Comparison of ENCODE assay signal across 1 cellular context in the genomic region with DNA sequence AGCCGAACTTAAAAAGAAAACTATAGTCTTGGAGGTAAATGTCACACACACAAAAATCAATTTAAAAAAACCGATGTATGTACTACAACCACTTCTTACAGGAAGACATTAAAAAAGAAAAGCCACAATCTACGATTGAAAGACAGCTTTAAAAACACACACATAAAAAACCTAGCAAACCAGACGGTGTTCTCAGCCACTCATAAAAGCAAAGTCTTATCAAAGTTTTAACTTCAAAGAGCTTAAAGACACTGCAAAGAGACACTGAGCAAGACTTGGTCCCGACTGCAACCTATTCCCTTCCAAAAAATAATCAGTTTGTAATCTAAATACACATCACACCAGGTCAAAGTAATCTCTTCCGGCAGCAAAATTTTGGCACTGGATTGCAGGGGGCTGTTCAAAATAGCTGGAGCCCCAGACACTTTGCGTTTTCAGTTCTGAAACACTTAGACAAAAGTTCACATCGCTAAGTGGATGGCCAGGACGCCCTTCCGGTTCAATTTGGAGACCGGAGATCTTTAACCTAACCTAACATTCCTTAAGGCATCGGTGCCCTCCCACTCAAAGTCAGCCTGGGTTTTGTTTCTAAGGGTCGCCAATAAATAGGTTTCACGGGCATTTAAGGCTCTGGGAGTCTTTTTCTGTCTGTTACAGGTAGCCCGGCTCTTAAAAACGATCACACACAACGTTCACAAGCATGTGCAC.
TF ChIP-seq lines count a peak whose summit lies in the region.

No MANE protein-coding gene starts in this region.

TF ChIP-seq in K562, 482 proteins besides CTCF, POLR2A, EP300 and RAD21 (continued from another document):
- TF ChIP-seq, protein P1, sequence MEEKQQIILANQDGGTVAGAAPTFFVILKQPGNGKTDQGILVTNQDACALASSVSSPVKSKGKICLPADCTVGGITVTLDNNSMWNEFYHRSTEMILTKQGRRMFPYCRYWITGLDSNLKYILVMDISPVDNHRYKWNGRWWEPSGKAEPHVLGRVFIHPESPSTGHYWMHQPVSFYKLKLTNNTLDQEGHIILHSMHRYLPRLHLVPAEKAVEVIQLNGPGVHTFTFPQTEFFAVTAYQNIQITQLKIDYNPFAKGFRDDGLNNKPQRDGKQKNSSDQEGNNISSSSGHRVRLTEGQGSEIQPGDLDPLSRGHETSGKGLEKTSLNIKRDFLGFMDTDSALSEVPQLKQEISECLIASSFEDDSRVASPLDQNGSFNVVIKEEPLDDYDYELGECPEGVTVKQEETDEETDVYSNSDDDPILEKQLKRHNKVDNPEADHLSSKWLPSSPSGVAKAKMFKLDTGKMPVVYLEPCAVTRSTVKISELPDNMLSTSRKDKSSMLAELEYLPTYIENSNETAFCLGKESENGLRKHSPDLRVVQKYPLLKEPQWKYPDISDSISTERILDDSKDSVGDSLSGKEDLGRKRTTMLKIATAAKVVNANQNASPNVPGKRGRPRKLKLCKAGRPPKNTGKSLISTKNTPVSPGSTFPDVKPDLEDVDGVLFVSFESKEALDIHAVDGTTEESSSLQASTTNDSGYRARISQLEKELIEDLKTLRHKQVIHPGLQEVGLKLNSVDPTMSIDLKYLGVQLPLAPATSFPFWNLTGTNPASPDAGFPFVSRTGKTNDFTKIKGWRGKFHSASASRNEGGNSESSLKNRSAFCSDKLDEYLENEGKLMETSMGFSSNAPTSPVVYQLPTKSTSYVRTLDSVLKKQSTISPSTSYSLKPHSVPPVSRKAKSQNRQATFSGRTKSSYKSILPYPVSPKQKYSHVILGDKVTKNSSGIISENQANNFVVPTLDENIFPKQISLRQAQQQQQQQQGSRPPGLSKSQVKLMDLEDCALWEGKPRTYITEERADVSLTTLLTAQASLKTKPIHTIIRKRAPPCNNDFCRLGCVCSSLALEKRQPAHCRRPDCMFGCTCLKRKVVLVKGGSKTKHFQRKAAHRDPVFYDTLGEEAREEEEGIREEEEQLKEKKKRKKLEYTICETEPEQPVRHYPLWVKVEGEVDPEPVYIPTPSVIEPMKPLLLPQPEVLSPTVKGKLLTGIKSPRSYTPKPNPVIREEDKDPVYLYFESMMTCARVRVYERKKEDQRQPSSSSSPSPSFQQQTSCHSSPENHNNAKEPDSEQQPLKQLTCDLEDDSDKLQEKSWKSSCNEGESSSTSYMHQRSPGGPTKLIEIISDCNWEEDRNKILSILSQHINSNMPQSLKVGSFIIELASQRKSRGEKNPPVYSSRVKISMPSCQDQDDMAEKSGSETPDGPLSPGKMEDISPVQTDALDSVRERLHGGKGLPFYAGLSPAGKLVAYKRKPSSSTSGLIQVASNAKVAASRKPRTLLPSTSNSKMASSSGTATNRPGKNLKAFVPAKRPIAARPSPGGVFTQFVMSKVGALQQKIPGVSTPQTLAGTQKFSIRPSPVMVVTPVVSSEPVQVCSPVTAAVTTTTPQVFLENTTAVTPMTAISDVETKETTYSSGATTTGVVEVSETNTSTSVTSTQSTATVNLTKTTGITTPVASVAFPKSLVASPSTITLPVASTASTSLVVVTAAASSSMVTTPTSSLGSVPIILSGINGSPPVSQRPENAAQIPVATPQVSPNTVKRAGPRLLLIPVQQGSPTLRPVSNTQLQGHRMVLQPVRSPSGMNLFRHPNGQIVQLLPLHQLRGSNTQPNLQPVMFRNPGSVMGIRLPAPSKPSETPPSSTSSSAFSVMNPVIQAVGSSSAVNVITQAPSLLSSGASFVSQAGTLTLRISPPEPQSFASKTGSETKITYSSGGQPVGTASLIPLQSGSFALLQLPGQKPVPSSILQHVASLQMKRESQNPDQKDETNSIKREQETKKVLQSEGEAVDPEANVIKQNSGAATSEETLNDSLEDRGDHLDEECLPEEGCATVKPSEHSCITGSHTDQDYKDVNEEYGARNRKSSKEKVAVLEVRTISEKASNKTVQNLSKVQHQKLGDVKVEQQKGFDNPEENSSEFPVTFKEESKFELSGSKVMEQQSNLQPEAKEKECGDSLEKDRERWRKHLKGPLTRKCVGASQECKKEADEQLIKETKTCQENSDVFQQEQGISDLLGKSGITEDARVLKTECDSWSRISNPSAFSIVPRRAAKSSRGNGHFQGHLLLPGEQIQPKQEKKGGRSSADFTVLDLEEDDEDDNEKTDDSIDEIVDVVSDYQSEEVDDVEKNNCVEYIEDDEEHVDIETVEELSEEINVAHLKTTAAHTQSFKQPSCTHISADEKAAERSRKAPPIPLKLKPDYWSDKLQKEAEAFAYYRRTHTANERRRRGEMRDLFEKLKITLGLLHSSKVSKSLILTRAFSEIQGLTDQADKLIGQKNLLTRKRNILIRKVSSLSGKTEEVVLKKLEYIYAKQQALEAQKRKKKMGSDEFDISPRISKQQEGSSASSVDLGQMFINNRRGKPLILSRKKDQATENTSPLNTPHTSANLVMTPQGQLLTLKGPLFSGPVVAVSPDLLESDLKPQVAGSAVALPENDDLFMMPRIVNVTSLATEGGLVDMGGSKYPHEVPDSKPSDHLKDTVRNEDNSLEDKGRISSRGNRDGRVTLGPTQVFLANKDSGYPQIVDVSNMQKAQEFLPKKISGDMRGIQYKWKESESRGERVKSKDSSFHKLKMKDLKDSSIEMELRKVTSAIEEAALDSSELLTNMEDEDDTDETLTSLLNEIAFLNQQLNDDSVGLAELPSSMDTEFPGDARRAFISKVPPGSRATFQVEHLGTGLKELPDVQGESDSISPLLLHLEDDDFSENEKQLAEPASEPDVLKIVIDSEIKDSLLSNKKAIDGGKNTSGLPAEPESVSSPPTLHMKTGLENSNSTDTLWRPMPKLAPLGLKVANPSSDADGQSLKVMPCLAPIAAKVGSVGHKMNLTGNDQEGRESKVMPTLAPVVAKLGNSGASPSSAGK (IDR thresholded peaks at IDR 0.05) = 0 out of 2 replicates have a peak, but pooled peaks have one; percentile 10
- peak; percentile 56 for TF ChIP-seq CHD1 (IDR thresholded peaks at IDR 0.05; ENCODE audit: low read length)
- no peak for TF ChIP-seq NR2C2 (CRISPR knock-in tag; IDR thresholded peaks at IDR 0.05)
- peak; percentile 71 for TF ChIP-seq NR2C2 (tag; IDR thresholded peaks at IDR 0.05)
- TF ChIP-seq NR2C1 (IDR thresholded peaks at IDR 0.05) = peak; percentile 28; the same call in 1 of the 2 replicates
- TF ChIP-seq NR2C1 (tag; IDR thresholded peaks at IDR 0.05) = peak; percentile 50; the same call in 1 of the 2 replicates
- no peak for TF ChIP-seq STAT5B (CRISPR knock-in tag; IDR thresholded peaks at IDR 0.05)
